ENCODE assay signal across 21 cellular contexts in genomic region chr1:54599211-54599823, GRCh38. TPM values are rescaled to one million over a fixed set of nuclear protein-coding genes. Genes with fewer than 3 reads are reported as not detected.
A peak's percentile ranks its signal among the peaks of the same experiment; 100 is the strongest.
DNase-seq lines count a peak whose midpoint lies in the region; ATAC-seq and TF ChIP-seq lines count a peak whose summit lies in the region.
"Had no signal": no experiment of that assay in that cellular context is flagged by ENCODE, and none has a peak within 500 bp of the region (broad histone marks: within the 10 kb centered on the region; RNA-seq: fewer than 3 reads in every experiment).

No MANE protein-coding gene starts in this region.

- no peak overlapping the region for H3K4me3 Mint-ChIP-seq in natural killer cell treated with Interleukin-12 subunit alpha and Interleukin-12 subunit beta and Interleukin-15 and Interleukin-18, amount 100 ng/mL, for 72 hours
- no peak overlapping the region for H3K4me3 Mint-ChIP-seq in natural killer cell
- H3K4me3 Mint-ChIP-seq in stimulated activated memory B cell treated with anti-CD40 and anti-IgM and Interleukin-4, amounts not matched to agents 10 μg/mL and 1 μg/mL and 100 μg/mL, for 72 hours = no peak overlapping the region
- H3K4me3 Mint-ChIP-seq: CD14-positive monocyte; CD4-positive, alpha-beta memory T cell; GM23338; HFFc6 had no signal

- H3K27ac Mint-ChIP-seq in natural killer cell treated with Interleukin-12 subunit alpha and Interleukin-12 subunit beta and Interleukin-15 and Interleukin-18, amount 100 ng/mL, for 72 hours = no peak overlapping the region
- no peak overlapping the region for H3K27ac Mint-ChIP-seq in natural killer cell
- H3K27ac Mint-ChIP-seq in stimulated activated memory B cell treated with anti-CD40 and anti-IgM and Interleukin-4, amounts not matched to agents 10 μg/mL and 1 μg/mL and 100 μg/mL, for 72 hours = no peak overlapping the region
- H3K27ac Mint-ChIP-seq: GM23338, HFFc6 had no signal

- H3K27ac ChIP-seq in mesenchymal stem cell (ENCODE audit: low read length, poor library complexity, severe bottlenecking) (no peak overlapping the region), osteoblast (ENCODE audit: low read depth, low read length) (no peak overlapping the region)
- H3K27ac ChIP-seq: BLaER1 had no signal

- H2AFZ ChIP-seq in mesenchymal stem cell (ENCODE audit: low read depth, low read length) = no peak overlapping the region
- H2AFZ ChIP-seq in osteoblast (ENCODE audit: low read length) = no peak overlapping the region
- H2AFZ ChIP-seq: GM23338 had no signal

- no peaks in the 10 kb centered on the region for H3K79me2 ChIP-seq in osteoblast (ENCODE audit: insufficient read depth, low read length)

- no peak for ATAC-seq in natural killer cell treated with Interleukin-12 subunit alpha and Interleukin-12 subunit beta and Interleukin-15 and Interleukin-18, amount 100 ng/mL, for 72 hours
- ATAC-seq in natural killer cell (no peak), HG02763 (IDR thresholded peaks at IDR 0.05; ENCODE audit: unreplicated experiment) (no peak)
- ATAC-seq in stimulated activated memory B cell treated with anti-CD40 and anti-IgM and Interleukin-4, amounts not matched to agents 10 μg/mL and 1 μg/mL and 100 μg/mL, for 72 hours = no peak
- ATAC-seq: GM23338, HCT116, HepG2 had no signal

- H3K27me3 ChIP-seq in mesenchymal stem cell (ENCODE audit: control insufficient read depth in 1 of 2, insufficient read depth in 1 of 2, low read length in 2 of 2) = no peaks in the 10 kb centered on the region
- no peaks in the 10 kb centered on the region for H3K27me3 ChIP-seq in osteoblast (ENCODE audit: insufficient read depth, low read length)
- H3K27me3 ChIP-seq: BLaER1 had no signal

- peaks cover under 1 to 1% of the 10 kb centered on the region in 2 donors for H3K4me1 Mint-ChIP-seq in natural killer cell treated with Interleukin-12 subunit alpha and Interleukin-12 subunit beta and Interleukin-15 and Interleukin-18, amount 100 ng/mL, for 72 hours (ENCODE audit: low read depth in 2 of 2)
- peaks cover under 1 to 2% of the 10 kb centered on the region in 2 donors for H3K4me1 Mint-ChIP-seq in natural killer cell
- H3K4me1 Mint-ChIP-seq in stimulated activated memory B cell treated with anti-CD40 and anti-IgM and Interleukin-4, amounts not matched to agents 10 μg/mL and 1 μg/mL and 100 μg/mL, for 72 hours = peaks cover 1% of the 10 kb centered on the region
- H3K4me1 Mint-ChIP-seq: CD14-positive monocyte had no signal

- no peaks in the 10 kb centered on the region for H3K27me3 Mint-ChIP-seq in natural killer cell treated with Interleukin-12 subunit alpha and Interleukin-12 subunit beta and Interleukin-15 and Interleukin-18, amount 100 ng/mL, for 72 hours
- H3K27me3 Mint-ChIP-seq in natural killer cell (ENCODE audit: low read depth in 2 of 2) = no peaks in the 10 kb centered on the region
- no peaks in the 10 kb centered on the region for H3K27me3 Mint-ChIP-seq in stimulated activated memory B cell treated with anti-CD40 and anti-IgM and Interleukin-4, amounts not matched to agents 10 μg/mL and 1 μg/mL and 100 μg/mL, for 72 hours
- H3K27me3 Mint-ChIP-seq: CD4-positive, alpha-beta memory T cell had no signal

- H3K36me3 ChIP-seq in mesenchymal stem cell (ENCODE audit: control insufficient read depth in 1 of 2, insufficient read depth in 2 of 2, low read depth in 1 of 2, low read length in 2 of 2) (no peaks in the 10 kb centered on the region), osteoblast (ENCODE audit: insufficient read depth, low read length) (no peaks in the 10 kb centered on the region)

- no peaks in the 10 kb centered on the region for H3K9me3 ChIP-seq in mesenchymal stem cell (ENCODE audit: control insufficient read depth, low read length)
- H3K9me3 ChIP-seq in osteoblast (ENCODE audit: low read depth, low read length) = no peaks in the 10 kb centered on the region
- H3K9me3 ChIP-seq: BLaER1 had no signal

- 89% methylated on average over 13 of the region's 13 CpGs for WGBS in mesenchymal stem cell

- TF ChIP-seq CTCF in natural killer cell (IDR thresholded peaks at IDR 0.05) (no peak), osteoblast (IDR thresholded peaks at IDR 0.05; ENCODE audit: extremely low read depth, low read depth, low read length) (no peak)

- no peak overlapping the region for H3K4me3 ChIP-seq in mesenchymal stem cell (ENCODE audit: insufficient read depth in 1 of 2, low read depth in 1 of 2, low read length in 2 of 2)
- no peak overlapping the region for H3K4me3 ChIP-seq in osteoblast (ENCODE audit: insufficient read depth, low read length)
- H3K4me3 ChIP-seq: BLaER1, GM23338 had no signal

- no peak overlapping the region for H2BK15ac ChIP-seq in mesenchymal stem cell (ENCODE audit: low read depth, poor library complexity, severe bottlenecking)

- H2AK5ac ChIP-seq in mesenchymal stem cell (ENCODE audit: low read length, severe bottlenecking) = peak overlapping the region; percentile 9

- no peaks in the 10 kb centered on the region for H3K9me3 Mint-ChIP-seq in natural killer cell treated with Interleukin-12 subunit alpha and Interleukin-12 subunit beta and Interleukin-15 and Interleukin-18, amount 100 ng/mL, for 72 hours
- no peaks in the 10 kb centered on the region for H3K9me3 Mint-ChIP-seq in natural killer cell
- H3K9me3 Mint-ChIP-seq in stimulated activated memory B cell treated with anti-CD40 and anti-IgM and Interleukin-4, amounts not matched to agents 10 μg/mL and 1 μg/mL and 100 μg/mL, for 72 hours = no peaks in the 10 kb centered on the region
- H3K9me3 Mint-ChIP-seq: CD14-positive monocyte; CD4-positive, alpha-beta memory T cell; GM23338; HFFc6 had no signal

- intact Hi-C loops in natural killer cell (cut with micrococcal nuclease) = no loop called here

- no peaks in the 10 kb centered on the region for H4K20me1 ChIP-seq in osteoblast (ENCODE audit: insufficient read depth, low read length)
- H4K20me1 ChIP-seq: BLaER1 had no signal

- no peak overlapping the region for H2BK5ac ChIP-seq in mesenchymal stem cell (ENCODE audit: low read depth, low read length, poor library complexity, severe bottlenecking)

- peaks cover 31% of the 10 kb centered on the region for H3K4me1 ChIP-seq in mesenchymal stem cell (ENCODE audit: control insufficient read depth, insufficient read depth, low read depth, low read length)
- no peaks in the 10 kb centered on the region for H3K4me1 ChIP-seq in osteoblast (ENCODE audit: insufficient read depth, low read length)

- no peak overlapping the region for H3K18ac ChIP-seq in mesenchymal stem cell (ENCODE audit: low read depth in 1 of 2, low read length in 2 of 2)

- H2BK12ac ChIP-seq in mesenchymal stem cell (ENCODE audit: low read length in 2 of 2) = no peak overlapping the region

- H2BK120ac ChIP-seq in mesenchymal stem cell (ENCODE audit: low read depth, low read length) = no peak overlapping the region

- H3K79me1 ChIP-seq in mesenchymal stem cell (replicated peaks; ENCODE audit: low read length, poor library complexity, severe bottlenecking) = no peaks in the 10 kb centered on the region

- no peak overlapping the region for H3K4ac ChIP-seq in mesenchymal stem cell (ENCODE audit: low read depth in 1 of 2, low read length in 2 of 2)

- no peaks in the 10 kb centered on the region for H3K36me3 Mint-ChIP-seq in natural killer cell treated with Interleukin-12 subunit alpha and Interleukin-12 subunit beta and Interleukin-15 and Interleukin-18, amount 100 ng/mL, for 72 hours
- no peaks in the 10 kb centered on the region for H3K36me3 Mint-ChIP-seq in natural killer cell
- H3K36me3 Mint-ChIP-seq in stimulated activated memory B cell treated with anti-CD40 and anti-IgM and Interleukin-4, amounts not matched to agents 10 μg/mL and 1 μg/mL and 100 μg/mL, for 72 hours = no peaks in the 10 kb centered on the region
- H3K36me3 Mint-ChIP-seq: CD4-positive, alpha-beta memory T cell had no signal

- H3K4me2 ChIP-seq in mesenchymal stem cell (ENCODE audit: low read length, poor library complexity, severe bottlenecking) (no peak overlapping the region), osteoblast (ENCODE audit: insufficient read depth, low read length) (no peak overlapping the region)
- H3K4me2 ChIP-seq: BLaER1, GM23338 had no signal

- H3K9ac ChIP-seq in mesenchymal stem cell (ENCODE audit: low read length) = no peak overlapping the region
- H3K9ac ChIP-seq: BLaER1 had no signal

- DNase-seq in natural killer cell treated with Interleukin-12 subunit alpha and Interleukin-12 subunit beta and Interleukin-15 and Interleukin-18, amount 100 ng/mL, for 72 hours (ENCODE audit: low spot score) = peak; percentile 54
- DNase-seq in natural killer cell (no peak), mesenchymal stem cell (no peak), osteoblast (ENCODE audit: insufficient read length, low spot score, missing footprints) (peak; percentile 67), UCSD-AML1 (lab: John Stamatoyannopoulos, UW; ENCODE audit: unreplicated experiment) (no peak)
- DNase-seq: 8988T; CD4-positive, alpha-beta memory T cell; DMS153; DMS79; GF-D8; HFFc6 had no signal

- no peak overlapping the region for H4K8ac ChIP-seq in mesenchymal stem cell (ENCODE audit: low read length)

- H3K14ac ChIP-seq in mesenchymal stem cell (ENCODE audit: low read length in 2 of 2) = no peak overlapping the region

- H3K23ac ChIP-seq in mesenchymal stem cell (ENCODE audit: low read length in 2 of 2) = no peak overlapping the region

- H4K91ac ChIP-seq in mesenchymal stem cell (ENCODE audit: low read length) = no peak overlapping the region

RNA-seq across cellular contexts. Expression of gene FAM151A, which starts 24.0 kb away (rescaled TPM):
- total RNA-seq in natural killer cell treated with Interleukin-12 subunit alpha and Interleukin-12 subunit beta and Interleukin-15 and Interleukin-18, amount 100 ng/mL, for 72 hours = not detected
- total RNA-seq in natural killer cell (not detected), osteoblast (not detected in 2 replicates)
- polyA plus RNA-seq in mesenchymal stem cell (2013, experiment 1 of 2) = not detected
- polyA plus RNA-seq in mesenchymal stem cell (2013, experiment 2 of 2) = not detected
- total RNA-seq: A673; CD4-positive, alpha-beta memory T cell; Daoy; HFFc6 had no signal
- polyA plus RNA-seq: AG04450; CD14-positive monocyte; CD4-positive, alpha-beta memory T cell; GM23338 had no signal

RNA-seq across cellular contexts. Expression of gene MROH7, which starts 42.3 kb away (rescaled TPM):
- under 1 TPM in 1 of 2 donors, not detected in 1; 0.84 TPM for total RNA-seq in natural killer cell treated with Interleukin-12 subunit alpha and Interleukin-12 subunit beta and Interleukin-15 and Interleukin-18, amount 100 ng/mL, for 72 hours
- total RNA-seq in natural killer cell (under 1 TPM; 0.16 to 0.88 (median 0.33) TPM), osteoblast (0.36 and 0.59 TPM in 2 replicates)
- polyA plus RNA-seq in mesenchymal stem cell (2013, experiment 1 of 2) = 0.04 TPM
- not detected for polyA plus RNA-seq in mesenchymal stem cell (2013, experiment 2 of 2)
- total RNA-seq: A673, Daoy had no signal
- polyA plus RNA-seq: AG04450; CD14-positive monocyte; CD4-positive, alpha-beta memory T cell; GM23338 had no signal

RNA-seq across cellular contexts. Expression of gene ACOT11, which starts 51.3 kb away (rescaled TPM):
- under 1 TPM; 0.33 to 0.52 TPM for total RNA-seq in natural killer cell treated with Interleukin-12 subunit alpha and Interleukin-12 subunit beta and Interleukin-15 and Interleukin-18, amount 100 ng/mL, for 72 hours
- total RNA-seq in natural killer cell (1 to 10 TPM in 1 of 3 donors, under 1 TPM in 2; 0.61 to 1.2 (median 0.85) TPM), osteoblast (2.9 and 3.8 TPM in 2 replicates)
- polyA plus RNA-seq in mesenchymal stem cell (2013, experiment 1 of 2) = 0.83 TPM
- polyA plus RNA-seq in mesenchymal stem cell (2013, experiment 2 of 2) = 0.88 TPM
- polyA plus RNA-seq: CD4-positive, alpha-beta memory T cell had no signal

Comparison
In these comparisons a context has a peak if more than half of its experiments do, and no peak if none do; other contexts are left out.
1. DNase-seq: peak in natural killer cell treated with Interleukin-12 subunit alpha and Interleukin-12 subunit beta and Interleukin-15 and Interleukin-18, amount 100 ng/mL, for 72 hours (single experiment) and osteoblast (single experiment); none in natural killer cell (single experiment), mesenchymal stem cell (single experiment) and UCSD-AML1 (single experiment).